9 cellular contexts compared by ENCODE assay signal in genomic region chr12:6752181-6752930, GRCh38. TPM values are rescaled to one million over a fixed set of nuclear protein-coding genes. Genes with fewer than 3 reads are reported as not detected.
DNase-seq lines count a peak whose midpoint lies in the region; ATAC-seq, FAIRE-seq and TF ChIP-seq lines count a peak whose summit lies in the region.
"Had no signal": no experiment of that assay in that cellular context is flagged by ENCODE, and none has a peak within 500 bp of the region (broad histone marks: within the 10 kb centered on the region; RNA-seq: fewer than 3 reads in every experiment).

No MANE protein-coding gene starts in this region.

- no peak for FAIRE-seq in RCC 7860 (lab: Jason Lieb, UNC)

- peaks cover 34% of the 10 kb centered on the region for H3K4me1 Mint-ChIP-seq in stimulated activated naive CD8-positive, alpha-beta T cell treated with anti-CD3 and anti-CD28 coated beads, Interleukin-15, Interleukin-2, amounts not matched to agents 100 ng/mL and 50 ng/mL, for 24 hours (ENCODE audit: low read depth)

- H3K4me3 Mint-ChIP-seq in stimulated activated naive CD8-positive, alpha-beta T cell treated with anti-CD3 and anti-CD28 coated beads, Interleukin-15, Interleukin-2, amounts not matched to agents 100 ng/mL and 50 ng/mL, for 24 hours = peak overlapping the region; percentile 93

- peaks cover 48% of the 10 kb centered on the region for H3K36me3 ChIP-seq in BLaER1
- H3K36me3 ChIP-seq in liver (ENCODE audit: control insufficient read depth in 4 of 4, insufficient read depth in 3 of 4, low read depth in 1 of 4, low read length in 3 of 4) = peaks cover 16 to 35% (median 33%) of the 10 kb centered on the region in 4 donors

- H3K27me3 ChIP-seq in BLaER1 = no peaks in the 10 kb centered on the region
- no peaks in the 10 kb centered on the region for H3K27me3 ChIP-seq in liver (ENCODE audit: control insufficient read depth in 4 of 4, insufficient read depth in 4 of 4, low read length in 3 of 4)

- peak overlapping the region; percentile 95 for H3K9ac ChIP-seq in BLaER1
- H3K9ac ChIP-seq in liver (ENCODE audit: low read depth in 1 of 2, low read length in 2 of 2) = peak overlapping the region; percentile 91 to 94

- peak overlapping the region; percentile 89 for H3K4me2 ChIP-seq in BLaER1

- H3K36me3 Mint-ChIP-seq in stimulated activated naive CD8-positive, alpha-beta T cell treated with anti-CD3 and anti-CD28 coated beads, Interleukin-15, Interleukin-2, amounts not matched to agents 100 ng/mL and 50 ng/mL, for 24 hours (ENCODE audit: low read depth) = peaks cover 41% of the 10 kb centered on the region

- 5% methylated on average over 25 of the region's 25 CpGs for WGBS in liver

- peak; percentile 15 for TF ChIP-seq CTCF in liver (IDR thresholded peaks at IDR 0.05; ENCODE audit: low read depth, low read length, missing input control)

- peaks cover 4% of the 10 kb centered on the region for H3K27me3 Mint-ChIP-seq in stimulated activated naive CD8-positive, alpha-beta T cell treated with anti-CD3 and anti-CD28 coated beads, Interleukin-15, Interleukin-2, amounts not matched to agents 100 ng/mL and 50 ng/mL, for 24 hours

- TF ChIP-seq RAD21 in liver (IDR thresholded peaks at IDR 0.05) = peak in 1 of 2 donors; percentile 43

- ATAC-seq in esophagus mucosa (no peak), GM21786 (IDR thresholded peaks at IDR 0.05; ENCODE audit: unreplicated experiment) (no peak)

- H3K4me1 ChIP-seq in BLaER1 = peaks cover 37% of the 10 kb centered on the region
- H3K4me1 ChIP-seq in liver (ENCODE audit: control insufficient read depth in 4 of 4, insufficient read depth in 4 of 4, low read length in 3 of 4) = peaks cover 0 to 24% (median 20%) of the 10 kb centered on the region in 4 donors

- H3K9me3 Mint-ChIP-seq in stimulated activated naive CD8-positive, alpha-beta T cell treated with anti-CD3 and anti-CD28 coated beads, Interleukin-15, Interleukin-2, amounts not matched to agents 100 ng/mL and 50 ng/mL, for 24 hours = no peaks in the 10 kb centered on the region

- peak overlapping the region; percentile 96 for H3K27ac Mint-ChIP-seq in stimulated activated naive CD8-positive, alpha-beta T cell treated with anti-CD3 and anti-CD28 coated beads, Interleukin-15, Interleukin-2, amounts not matched to agents 100 ng/mL and 50 ng/mL, for 24 hours

- H3K9me3 ChIP-seq in BLaER1 (no peaks in the 10 kb centered on the region), liver (ENCODE audit: control insufficient read depth in 4 of 4, low read length in 3 of 4) (no peaks in the 10 kb centered on the region)

- peak overlapping the region; percentile 92 for H3K4me3 ChIP-seq in BLaER1
- peak overlapping the region; percentile 73 to 92 (median 87) for H3K4me3 ChIP-seq in liver (ENCODE audit: low read depth in 1 of 3, low read length in 3 of 3)

- DNase-seq in HCEC 1CT (peak; percentile 61), RCC 7860 (ENCODE audit: low spot score) (peak; percentile 18)

- H3K27ac ChIP-seq in BLaER1 (peak overlapping the region; percentile 92), cingulate gyrus (ENCODE audit: low read depth, low read length) (peak overlapping the region; percentile 100), liver (ENCODE audit: low read depth in 1 of 2, low read length in 2 of 2) (peak overlapping the region; percentile 99)

- peaks cover 28% of the 10 kb centered on the region; the same call in 1 of the 2 replicates for H4K20me1 ChIP-seq in BLaER1

TF ChIP-seq in liver, 16 proteins besides CTCF, POLR2A, EP300 and RAD21:
- TF ChIP-seq YY1 (IDR thresholded peaks at IDR 0.05) = no peak
TF ChIP-seq in liver: peak in this region for 0.

RNA-seq across cellular contexts. Expression of gene MLF2, which starts 0.6 kb away (rescaled TPM):
- total RNA-seq in liver (100 to 1,000 TPM in 1 of 2 donors, 10 to 100 TPM in 1; 59.6 to 131 TPM), esophagus mucosa (122 TPM)
- 100 to 1,000 TPM; 194 to 235 TPM for polyA plus RNA-seq in liver

RNA-seq across cellular contexts. Expression of gene PTMS, which starts 13.8 kb away (rescaled TPM):
- total RNA-seq in liver (100 to 1,000 TPM in 1 of 2 donors, 10 to 100 TPM in 1; 26.3 to 106 TPM), esophagus mucosa (234 TPM)
- 100 to 1,000 TPM; 103 to 261 TPM for polyA plus RNA-seq in liver

RNA-seq across cellular contexts. Expression of gene LAG3, which starts 20.0 kb away (rescaled TPM):
- total RNA-seq in liver = under 1 TPM; 0.14 to 0.42 TPM
- 1 to 10 TPM in 1 of 2 donors, under 1 TPM in 1; 0.53 to 1.2 TPM for polyA plus RNA-seq in liver
- total RNA-seq in esophagus mucosa = not detected

RNA-seq across cellular contexts. Expression of gene COPS7A, which starts 28.5 kb away (rescaled TPM):
- total RNA-seq in liver = 10 to 100 TPM; 26.0 to 31.3 TPM
- polyA plus RNA-seq in liver = 10 to 100 TPM; 33.5 to 37.7 TPM
- 54.3 TPM for total RNA-seq in esophagus mucosa

RNA-seq across cellular contexts. Expression of gene CD4, which starts 37.0 kb away (rescaled TPM):
- 10 to 100 TPM; 22.5 to 44.8 TPM for total RNA-seq in liver
- polyA plus RNA-seq in liver = 10 to 100 TPM; 15.9 to 41.5 TPM
- total RNA-seq in esophagus mucosa = 2.2 TPM
- total RNA-seq: NCI-H460 had no signal
